ENCODE assay signal across 8 cellular contexts in genomic region chr16:31063843-31064611, GRCh38. TPM values are rescaled to one million over a fixed set of nuclear protein-coding genes. Genes with fewer than 3 reads are reported as not detected.
A peak's percentile ranks its signal among the peaks of the same experiment; 100 is the strongest.
DNase-seq lines count a peak whose midpoint lies in the region; ATAC-seq and TF ChIP-seq lines count a peak whose summit lies in the region.
"Had no signal": no experiment of that assay in that cellular context is flagged by ENCODE, and none has a peak within 500 bp of the region (broad histone marks: within the 10 kb centered on the region; RNA-seq: fewer than 3 reads in every experiment).

No MANE protein-coding gene starts in this region.

- peaks cover 20% of the 10 kb centered on the region for H3K36me3 Mint-ChIP-seq in HFFc6 (ENCODE audit: low read depth)

- no peaks in the 10 kb centered on the region for H3K36me3 ChIP-seq in smooth muscle cell (ENCODE audit: low read depth)
- H3K36me3 ChIP-seq in HAP-1 (replicated peaks): peaks cover 16% of the 10 kb centered on the region; the same call in 1 of the 2 replicates

- no peaks in the 10 kb centered on the region for H3K27me3 ChIP-seq in right cardiac atrium (ENCODE audit: control insufficient read depth, insufficient read depth)
- no peaks in the 10 kb centered on the region for H3K27me3 ChIP-seq in smooth muscle cell (ENCODE audit: low read depth)
- no peaks in the 10 kb centered on the region for H3K27me3 ChIP-seq in HAP-1 (ENCODE audit: low read depth)

- TF ChIP-seq CTCF in HFFc6 (IDR thresholded peaks at IDR 0.05) (no peak), smooth muscle cell (IDR thresholded peaks at IDR 0.05; ENCODE audit: borderline replicate concordance, insufficient read depth, poor library complexity, severe bottlenecking) (no peak)

- no peaks in the 10 kb centered on the region for H3K9me3 Mint-ChIP-seq in HFFc6
- H3K9me3 Mint-ChIP-seq: dendritic cell treated with granulocyte-macrophage colony-stimulating factor and Interleukin-4, amounts not matched to agents 40 ng/mL and 50 ng/mL, for 4 days had no signal

- H2AFZ ChIP-seq in smooth muscle cell (ENCODE audit: low read depth): no peak overlapping the region

- 90% methylated on average over 56 of the region's 56 CpGs for WGBS in right cardiac atrium
- WGBS in smooth muscle cell (ENCODE audit: low lambda C conversion rate): 98% methylated on average over 54 of the region's 56 CpGs

- no peak for DNase-seq in HFFc6
- DNase-seq in activated T-helper 1 cell treated with Interleukin-2 at 50 U/mL for 16 hours (ENCODE audit: low read depth): peak; percentile 4
- DNase-seq in right cardiac atrium: peak in 2 of 3 donors; percentile 54 to 58
- DNase-seq in smooth muscle cell (lab: John Stamatoyannopoulos, UW; ENCODE audit: unreplicated experiment): no peak
- DNase-seq in NCI-H2227 treated with DMSO at 0.1 percent for 48 hours (lab: John Stamatoyannopoulos, UW): no peak
- DNase-seq in activated CD4-positive, CD25-positive, alpha-beta regulatory T cell (lab: John Stamatoyannopoulos, UW): no peak
- no peak for DNase-seq in HAP-1 (ENCODE audit: low spot score in 2 of 2)

- peak overlapping the region; percentile 81 for H3K4me3 Mint-ChIP-seq in HFFc6
- H3K4me3 Mint-ChIP-seq: dendritic cell treated with granulocyte-macrophage colony-stimulating factor and Interleukin-4, amounts not matched to agents 40 ng/mL and 50 ng/mL, for 4 days had no signal

- H3K4me1 Mint-ChIP-seq in HFFc6 (ENCODE audit: low read depth): peaks cover 22% of the 10 kb centered on the region

- in situ Hi-C loops in HAP-1 (cut with MboI; ENCODE audit: low sequenced_read_pairs): no loop called here

- intact Hi-C loops in right cardiac atrium (cut with DNase I): no loop called here

- H3K27ac ChIP-seq in right cardiac atrium (ENCODE audit: low read length) (peak overlapping the region; percentile 55), smooth muscle cell (ENCODE audit: low read depth) (peak overlapping the region; percentile 89)

- H3K79me2 ChIP-seq in smooth muscle cell (ENCODE audit: low read depth): peaks cover 27% of the 10 kb centered on the region

- H3F3A ChIP-seq in smooth muscle cell (ENCODE audit: low read depth): peaks cover 14% of the 10 kb centered on the region

- peak overlapping the region; percentile 42 for H3K9ac ChIP-seq in smooth muscle cell (ENCODE audit: low read depth)

- peaks cover 10% of the 10 kb centered on the region for H4K20me1 ChIP-seq in smooth muscle cell (ENCODE audit: low read depth)

- H3K9me3 ChIP-seq in right cardiac atrium (ENCODE audit: control insufficient read depth, low read length) (no peaks in the 10 kb centered on the region), smooth muscle cell (replicated peaks; ENCODE audit: low read depth) (no peaks in the 10 kb centered on the region), HAP-1 (no peaks in the 10 kb centered on the region)

- H3K4me1 ChIP-seq in right cardiac atrium (ENCODE audit: control insufficient read depth, insufficient read depth, low read length) (no peaks in the 10 kb centered on the region), smooth muscle cell (ENCODE audit: low read depth) (peaks cover 4% of the 10 kb centered on the region), HAP-1 (no peaks in the 10 kb centered on the region)

- ATAC-seq in right cardiac atrium: no peak

- H3K27ac Mint-ChIP-seq in HFFc6: peak overlapping the region; percentile 98
- H3K27ac Mint-ChIP-seq: dendritic cell treated with granulocyte-macrophage colony-stimulating factor and Interleukin-4, amounts not matched to agents 40 ng/mL and 50 ng/mL, for 4 days had no signal

- H3K4me3 ChIP-seq in right cardiac atrium (ENCODE audit: low read length): no peak overlapping the region
- H3K4me3 ChIP-seq in smooth muscle cell: no peak overlapping the region
- H3K4me3 ChIP-seq in HAP-1: no peak overlapping the region

- H3K4me2 ChIP-seq in smooth muscle cell: peak overlapping the region; percentile 59

- peaks cover 4% of the 10 kb centered on the region for H3K27me3 Mint-ChIP-seq in HFFc6 (ENCODE audit: insufficient read depth)
- H3K27me3 Mint-ChIP-seq: dendritic cell treated with granulocyte-macrophage colony-stimulating factor and Interleukin-4, amounts not matched to agents 40 ng/mL and 50 ng/mL, for 4 days had no signal

RNA-seq across cellular contexts. Expression of gene ZNF668, which starts 10.0 kb away (rescaled TPM):
- total RNA-seq in HFFc6 (2021; fragmentation: NEBNext Ultra II Directional; extraction: Animal tissue kit (Norgen Biotek cat#: 25700)): 10 to 100 TPM; 15.0 to 24.5 (median 17.5) TPM
- total RNA-seq in right cardiac atrium (1 to 10 TPM; 4.6 to 6.6 (median 4.9) TPM), smooth muscle cell (7.3 and 9.0 TPM in 2 replicates)
- polyA plus RNA-seq in right cardiac atrium (5.7 TPM), smooth muscle cell (20.1 and 21.0 TPM in 2 replicates)

RNA-seq across cellular contexts. Expression of gene ZNF646, which starts 10.2 kb away (rescaled TPM):
- total RNA-seq in HFFc6 (2021; fragmentation: NEBNext Ultra II Directional; extraction: Animal tissue kit (Norgen Biotek cat#: 25700)): 10 to 100 TPM; 13.0 to 16.3 (median 14.7) TPM
- total RNA-seq in right cardiac atrium (10 to 100 TPM in 1 of 4 donors, 1 to 10 TPM in 3; 7.8 to 10.3 (median 9.3) TPM), smooth muscle cell (5.7 and 8.1 TPM in 2 replicates)
- polyA plus RNA-seq in right cardiac atrium (6.4 TPM), smooth muscle cell (5.4 and 7.3 TPM in 2 replicates)

RNA-seq across cellular contexts. Expression of gene PRSS53, which starts 24.7 kb away (rescaled TPM):
- 1 to 10 TPM in 5 of 6 experiments, under 1 TPM in 1; 0.85 to 2.6 (median 1.4) TPM for total RNA-seq in HFFc6 (2021; fragmentation: NEBNext Ultra II Directional; extraction: Animal tissue kit (Norgen Biotek cat#: 25700))
- total RNA-seq in right cardiac atrium: 1 to 10 TPM in 2 of 4 donors, under 1 TPM in 2; 0.36 to 1.5 (median 0.88) TPM
- polyA plus RNA-seq in right cardiac atrium: 0.79 TPM
- total RNA-seq in smooth muscle cell: 5.1 and 6.3 TPM in 2 replicates
- 0.66 and 1.1 TPM in 2 replicates for polyA plus RNA-seq in smooth muscle cell

RNA-seq across cellular contexts. Expression of gene VKORC1, which starts 30.6 kb away (rescaled TPM):
- 100 to 1,000 TPM; 123 to 184 (median 130) TPM for total RNA-seq in HFFc6 (2021; fragmentation: NEBNext Ultra II Directional; extraction: Animal tissue kit (Norgen Biotek cat#: 25700))
- total RNA-seq in right cardiac atrium (10 to 100 TPM; 40.8 to 56.0 (median 47.1) TPM), smooth muscle cell (232 and 253 TPM in 2 replicates)
- polyA plus RNA-seq in right cardiac atrium (68.0 TPM), smooth muscle cell (340 and 394 TPM in 2 replicates)

RNA-seq across cellular contexts. Expression of gene STX4, which starts 30.7 kb away (rescaled TPM):
- 10 to 100 TPM; 56.3 to 71.2 (median 64.2) TPM for total RNA-seq in HFFc6 (2021; fragmentation: NEBNext Ultra II Directional; extraction: Animal tissue kit (Norgen Biotek cat#: 25700))
- total RNA-seq in right cardiac atrium (10 to 100 TPM; 39.6 to 51.3 (median 45.0) TPM), smooth muscle cell (14.4 and 23.1 TPM in 2 replicates)
- polyA plus RNA-seq in right cardiac atrium (47.3 TPM), smooth muscle cell (50.6 and 60.2 TPM in 2 replicates)

Comparison
In these comparisons a context has a peak if more than half of its experiments do, and no peak if none do; other contexts are left out.
1. DNase-seq: peak in activated T-helper 1 cell treated with Interleukin-2 at 50 U/mL for 16 hours (single experiment) and right cardiac atrium (2 of 3); none in HFFc6 (single experiment), smooth muscle cell (single experiment), NCI-H2227 treated with DMSO at 0.1 percent for 48 hours (single experiment), activated CD4-positive, CD25-positive, alpha-beta regulatory T cell (0 of 4) and HAP-1 (0 of 2).